In genomic region chr9:38371495-38371894, GRCh38 we compare ENCODE assay signal across 9 cellular contexts. TPM values are rescaled to one million over a fixed set of nuclear protein-coding genes. Genes with fewer than 3 reads are reported as not detected.
A peak's percentile ranks its signal among the peaks of the same experiment; 100 is the strongest.
DNase-seq lines count a peak whose midpoint lies in the region; ATAC-seq and TF ChIP-seq lines count a peak whose summit lies in the region.
"Had no signal": no experiment of that assay in that cellular context is flagged by ENCODE, and none has a peak within 500 bp of the region (broad histone marks: within the 10 kb centered on the region; RNA-seq: fewer than 3 reads in every experiment).

No MANE protein-coding gene starts in this region.

- peak; percentile 14 for DNase-seq in Calu3
- peak; percentile 62 for DNase-seq in MM.1S
- DNase-seq in WERI-Rb-1, result peak; percentile 73
- peak; percentile 63 for DNase-seq in left lobe of liver (ENCODE audit: low spot score)
- DNase-seq in vagina (ENCODE audit: extremely low spot score in 2 of 2), result no peak
- DNase-seq in SIG-M5 treated with dmso at 0.1 percent for 504 hours (lab: John Stamatoyannopoulos, UW; ENCODE audit: unreplicated experiment), result no peak
- no peak for DNase-seq in islet precursor cell

- H3K4me3 ChIP-seq in MM.1S (ENCODE audit: low read length) (no peak overlapping the region), WERI-Rb-1 (ENCODE audit: low read depth, low read length) (no peak overlapping the region), vagina (no peak overlapping the region)

- no peaks in the 10 kb centered on the region for H4K20me1 ChIP-seq in MM.1S (ENCODE audit: insufficient read depth, low read length)

- H3F3A ChIP-seq in MM.1S (ENCODE audit: insufficient read depth, low read length), result no peaks in the 10 kb centered on the region

- H3K36me3 Mint-ChIP-seq in Calu3 (ENCODE audit: insufficient read depth, unreplicated experiment), result no peaks in the 10 kb centered on the region

- peaks cover 11% of the 10 kb centered on the region for H3K27me3 Mint-ChIP-seq in Calu3 (ENCODE audit: unreplicated experiment)

- ATAC-seq in GM18868 (IDR thresholded peaks at IDR 0.05; ENCODE audit: unreplicated experiment) (peak; percentile 90), left lobe of liver (peak; percentile 99)

- BruUV-seq in Calu3 (replicated peaks; lab: Mats Ljungman, UMichigan), result no TSS peak

- no peak overlapping the region for H3K9ac ChIP-seq in MM.1S (ENCODE audit: low read length)

- TF ChIP-seq POLR2A in vagina (IDR thresholded peaks at IDR 0.05), result no peak

- H3K9me2 ChIP-seq in MM.1S (replicated peaks; ENCODE audit: insufficient read depth, low read length), result no peaks in the 10 kb centered on the region

- no peak overlapping the region for H3K4me2 ChIP-seq in MM.1S (ENCODE audit: low read depth, low read length)

- H3K9me3 ChIP-seq in MM.1S (replicated peaks; ENCODE audit: insufficient read depth, low read length), result no peaks in the 10 kb centered on the region
- H3K9me3 ChIP-seq in WERI-Rb-1 (ENCODE audit: severe bottlenecking), result no peaks in the 10 kb centered on the region
- H3K9me3 ChIP-seq in vagina, result no peaks in the 10 kb centered on the region

- no peaks in the 10 kb centered on the region for H3K79me2 ChIP-seq in MM.1S (ENCODE audit: low read length)

- no peaks in the 10 kb centered on the region for H3K9me3 Mint-ChIP-seq in Calu3 (ENCODE audit: low read depth, unreplicated experiment)

- H3K4me1 ChIP-seq in MM.1S (ENCODE audit: low read length) (no peaks in the 10 kb centered on the region), vagina (peaks cover 6% of the 10 kb centered on the region)

- H3K27me3 ChIP-seq in MM.1S (replicated peaks; ENCODE audit: insufficient read depth, low read length), result no peaks in the 10 kb centered on the region
- no peaks in the 10 kb centered on the region for H3K27me3 ChIP-seq in WERI-Rb-1 (ENCODE audit: insufficient read depth, low read depth, severe bottlenecking)
- no peaks in the 10 kb centered on the region for H3K27me3 ChIP-seq in vagina

- TF ChIP-seq CTCF in Calu3 (IDR thresholded peaks at IDR 0.05; ENCODE audit: unreplicated experiment) (no peak), MM.1S (IDR thresholded peaks at IDR 0.05; ENCODE audit: low read length) (peak; percentile 53), WERI-Rb-1 (IDR thresholded peaks at IDR 0.05; ENCODE audit: low read depth, low read length) (peak; percentile 72), vagina (IDR thresholded peaks at IDR 0.05) (peak in 1 of 3 experiments; percentile 7)

- intact Hi-C loops in Calu3 (cut with micrococcal nuclease; ENCODE audit: unreplicated experiment), result loop anchor here (1.0 kb wide), 1 partner anchor 29 kb away; no protein-coding TSS in a partner anchor
- intact Hi-C loops in vagina (cut with DNase I), result loop anchor here (10.0 kb wide), 1 partner anchor 53 kb away; the partner anchor contains the start of gene IGFBPL1

- H3K4me3 Mint-ChIP-seq in Calu3 (ENCODE audit: low read depth, unreplicated experiment), result no peak overlapping the region

- H2AFZ ChIP-seq in MM.1S (ENCODE audit: low read length), result no peak overlapping the region

- CTCF ChIA-PET in Calu3 (lab: Charles Lee), result no interaction called here

- H3K27ac ChIP-seq in MM.1S (ENCODE audit: low read length) (no peak overlapping the region), WERI-Rb-1 (no peak overlapping the region), vagina (no peak overlapping the region)

- no peaks in the 10 kb centered on the region for H3K36me3 ChIP-seq in MM.1S (replicated peaks; ENCODE audit: insufficient read depth, low read length)
- no peaks in the 10 kb centered on the region for H3K36me3 ChIP-seq in WERI-Rb-1
- no peaks in the 10 kb centered on the region for H3K36me3 ChIP-seq in vagina

- H3K4me1 Mint-ChIP-seq in Calu3 (ENCODE audit: low read depth, unreplicated experiment), result no peaks in the 10 kb centered on the region

- no peak overlapping the region for H3K27ac Mint-ChIP-seq in Calu3 (ENCODE audit: unreplicated experiment)

RNA-seq across cellular contexts. Expression of gene ALDH1B1, which starts 21.0 kb away (rescaled TPM):
- total RNA-seq in Calu3 (2022), result 13.3 and 15.2 TPM in 2 replicates
- total RNA-seq in left lobe of liver, result 53.7 TPM
- total RNA-seq in vagina, result 13.3 TPM

RNA-seq across cellular contexts. Expression of gene IGFBPL1, which starts 52.8 kb away (rescaled TPM):
- total RNA-seq in Calu3 (2022) (2.0 and 4.6 TPM in 2 replicates), left lobe of liver (not detected), vagina (not detected)
- total RNA-seq: endothelial cell of umbilical vein had no signal

Comparison
In these comparisons a context has a peak if more than half of its experiments do, and no peak if none do; other contexts are left out.
1. DNase-seq: peak in Calu3 (single experiment), MM.1S (single experiment), WERI-Rb-1 (single experiment) and left lobe of liver (single experiment); none in vagina (0 of 2), SIG-M5 treated with dmso at 0.1 percent for 504 hours (single experiment) and islet precursor cell (single experiment).